Comparison of ENCODE assay signal across 13 cellular contexts in the genomic region with DNA sequence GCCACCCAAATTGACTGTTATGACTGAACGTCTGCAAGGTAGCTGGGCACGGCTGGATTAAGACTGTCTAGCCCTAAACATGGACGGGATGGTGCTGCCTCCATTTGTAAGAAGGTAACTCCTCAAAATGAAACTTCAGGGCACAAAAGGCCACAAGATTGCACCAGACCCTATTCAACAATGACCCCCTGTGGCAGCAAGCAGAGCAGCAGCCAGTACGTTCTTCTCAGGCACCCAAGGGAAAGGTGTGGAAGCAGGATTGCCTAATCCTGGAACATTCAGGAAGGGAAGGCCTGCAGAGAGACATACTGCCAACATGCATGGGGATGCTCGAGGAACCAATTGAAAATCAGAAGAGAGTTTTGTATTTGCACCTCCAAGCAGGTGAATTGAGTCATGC. TPM values are rescaled to one million over a fixed set of nuclear protein-coding genes. Genes with fewer than 3 reads are reported as not detected.
DNase-seq lines count a peak whose midpoint lies in the region; TF ChIP-seq lines count a peak whose summit lies in the region.
"Had no signal": no experiment of that assay in that cellular context is flagged by ENCODE, and none has a peak within 500 bp of the region (broad histone marks: within the 10 kb centered on the region; RNA-seq: fewer than 3 reads in every experiment).

No MANE protein-coding gene starts in this region.

- H3K36me3 Mint-ChIP-seq in activated T-helper 1 cell treated with anti-CD3 and anti-CD28 coated beads, Interleukin-12 subunit alpha, Interleukin-12 subunit beta, Interleukin-2, Interleukin-4 antibody, amounts not matched to agents 30 ng/mL and 10 ng/mL and 1 ng/mL, durations not matched to agents 14 hours and 24 hours and 36 hours (ENCODE audit: low read depth): no peaks in the 10 kb centered on the region

- peaks cover 7% of the 10 kb centered on the region for H3K27me3 Mint-ChIP-seq in activated T-helper 1 cell treated with anti-CD3 and anti-CD28 coated beads, Interleukin-12 subunit alpha, Interleukin-12 subunit beta, Interleukin-2, Interleukin-4 antibody, amounts not matched to agents 30 ng/mL and 10 ng/mL and 1 ng/mL, durations not matched to agents 14 hours and 24 hours and 36 hours (ENCODE audit: insufficient read depth)

- no peak overlapping the region for H3K27ac Mint-ChIP-seq in activated T-helper 1 cell treated with anti-CD3 and anti-CD28 coated beads, Interleukin-12 subunit alpha, Interleukin-12 subunit beta, Interleukin-2, Interleukin-4 antibody, amounts not matched to agents 30 ng/mL and 10 ng/mL and 1 ng/mL, durations not matched to agents 14 hours and 24 hours and 36 hours

- no peak overlapping the region for H3K4me3 ChIP-seq in AG10803 (ENCODE audit: low read length)
- H3K4me3 ChIP-seq in epithelial cell of esophagus (ENCODE audit: low read length): no peak overlapping the region

- peaks cover 12% of the 10 kb centered on the region for H3K4me1 Mint-ChIP-seq in activated T-helper 1 cell treated with anti-CD3 and anti-CD28 coated beads, Interleukin-12 subunit alpha, Interleukin-12 subunit beta, Interleukin-2, Interleukin-4 antibody, amounts not matched to agents 30 ng/mL and 10 ng/mL and 1 ng/mL, durations not matched to agents 14 hours and 24 hours and 36 hours (ENCODE audit: low read depth)

- TF ChIP-seq CTCF in AG10803 (conservative IDR thresholded peaks at IDR 0.05; ENCODE audit: low read length) (peak; percentile 19), GM10266 (IDR thresholded peaks at IDR 0.05; ENCODE audit: control insufficient read depth, insufficient read depth, low read depth, missing control alignments) (peak; percentile 18), epithelial cell of esophagus (IDR thresholded peaks at IDR 0.05; ENCODE audit: insufficient read depth, low read depth, low read length, missing control alignments) (peak; percentile 55)

- no peak for DNase-seq in AG10803 (ENCODE audit: low read depth)
- no peak for DNase-seq in GM10266 (ENCODE audit: extremely low spot score)
- DNase-seq in NCI-H69 (lab: John Stamatoyannopoulos, UW): peak; percentile 47
- peak; percentile 54 for DNase-seq in epithelial cell of esophagus (ENCODE audit: low read depth)
- no peak for DNase-seq in hepatic stellate cell (ENCODE audit: low spot score)
- DNase-seq in glomerular visceral epithelial cell (ENCODE audit: extremely low spot score): no peak
- no peak for DNase-seq in activated T-helper 1 cell treated with anti-CD3 and anti-CD28 coated beads, Interleukin-12 subunit alpha, Interleukin-12 subunit beta, Interleukin-2, Interleukin-4 antibody, amounts not matched to agents 30 ng/mL and 10 ng/mL and 1 ng/mL, durations not matched to agents 14 hours and 24 hours and 36 hours (ENCODE audit: low spot score)
- DNase-seq in activated CD8-positive, alpha-beta memory T cell treated with anti-CD3 and anti-CD28 coated beads for 24 hours: no peak
- DNase-seq: activated naive CD4-positive, alpha-beta T cell treated with Interleukin-2 at 50 U/mL for 16 hours; foreskin melanocyte; GOT3; T-helper 1 cell had no signal

- no peak overlapping the region for H3K4me3 Mint-ChIP-seq in activated T-helper 1 cell treated with anti-CD3 and anti-CD28 coated beads, Interleukin-12 subunit alpha, Interleukin-12 subunit beta, Interleukin-2, Interleukin-4 antibody, amounts not matched to agents 30 ng/mL and 10 ng/mL and 1 ng/mL, durations not matched to agents 14 hours and 24 hours and 36 hours

- no peaks in the 10 kb centered on the region for H3K9me3 Mint-ChIP-seq in activated T-helper 1 cell treated with anti-CD3 and anti-CD28 coated beads, Interleukin-12 subunit alpha, Interleukin-12 subunit beta, Interleukin-2, Interleukin-4 antibody, amounts not matched to agents 30 ng/mL and 10 ng/mL and 1 ng/mL, durations not matched to agents 14 hours and 24 hours and 36 hours

- intact Hi-C loops in activated T-helper 1 cell treated with anti-CD3 and anti-CD28 coated beads, Interleukin-12 subunit alpha, Interleukin-12 subunit beta, Interleukin-2, Interleukin-4 antibody, amounts not matched to agents 30 ng/mL and 10 ng/mL and 1 ng/mL, durations not matched to agents 14 hours and 24 hours and 36 hours (cut with micrococcal nuclease): loop anchor here (1.0 kb wide), 1 partner anchor 72 kb away; no protein-coding TSS in a partner anchor

RNA-seq across cellular contexts. Expression of gene TBX10, which starts 4.5 kb away (rescaled TPM):
- total RNA-seq in activated T-helper 1 cell treated with anti-CD3 and anti-CD28 coated beads, Interleukin-12 subunit alpha, Interleukin-12 subunit beta, Interleukin-2, Interleukin-4 antibody, amounts not matched to agents 30 ng/mL and 10 ng/mL and 1 ng/mL, durations not matched to agents 14 hours and 24 hours and 36 hours: not detected in 2 replicates
- total RNA-seq: myocyte had no signal

RNA-seq across cellular contexts. Expression of gene ACY3, which starts 6.5 kb away (rescaled TPM):
- total RNA-seq in activated T-helper 1 cell treated with anti-CD3 and anti-CD28 coated beads, Interleukin-12 subunit alpha, Interleukin-12 subunit beta, Interleukin-2, Interleukin-4 antibody, amounts not matched to agents 30 ng/mL and 10 ng/mL and 1 ng/mL, durations not matched to agents 14 hours and 24 hours and 36 hours: 0.32 TPM in 1 of 2 replicates, not detected in the other

RNA-seq across cellular contexts. Expression of gene NUDT8, which starts 14.3 kb away (rescaled TPM):
- 18.5 and 19.9 TPM in 2 replicates for total RNA-seq in activated T-helper 1 cell treated with anti-CD3 and anti-CD28 coated beads, Interleukin-12 subunit alpha, Interleukin-12 subunit beta, Interleukin-2, Interleukin-4 antibody, amounts not matched to agents 30 ng/mL and 10 ng/mL and 1 ng/mL, durations not matched to agents 14 hours and 24 hours and 36 hours

RNA-seq across cellular contexts. Expression of gene ALDH3B2, which starts 30.4 kb away (rescaled TPM):
- not detected in 2 replicates for total RNA-seq in activated T-helper 1 cell treated with anti-CD3 and anti-CD28 coated beads, Interleukin-12 subunit alpha, Interleukin-12 subunit beta, Interleukin-2, Interleukin-4 antibody, amounts not matched to agents 30 ng/mL and 10 ng/mL and 1 ng/mL, durations not matched to agents 14 hours and 24 hours and 36 hours
- total RNA-seq: myocyte had no signal

RNA-seq across cellular contexts. Expression of gene NDUFV1, which starts 37.3 kb away (rescaled TPM):
- total RNA-seq in activated T-helper 1 cell treated with anti-CD3 and anti-CD28 coated beads, Interleukin-12 subunit alpha, Interleukin-12 subunit beta, Interleukin-2, Interleukin-4 antibody, amounts not matched to agents 30 ng/mL and 10 ng/mL and 1 ng/mL, durations not matched to agents 14 hours and 24 hours and 36 hours: 289 and 303 TPM in 2 replicates

Comparison
In these comparisons a context has a peak if more than half of its experiments do, and no peak if none do; other contexts are left out.
1. DNase-seq: peak in NCI-H69 (single experiment) and epithelial cell of esophagus (single experiment); none in AG10803 (single experiment), GM10266 (single experiment), hepatic stellate cell (single experiment), glomerular visceral epithelial cell (single experiment), activated T-helper 1 cell treated with anti-CD3 and anti-CD28 coated beads, Interleukin-12 subunit alpha, Interleukin-12 subunit beta, Interleukin-2, Interleukin-4 antibody, amounts not matched to agents 30 ng/mL and 10 ng/mL and 1 ng/mL, durations not matched to agents 14 hours and 24 hours and 36 hours (single experiment) and activated CD8-positive, alpha-beta memory T cell treated with anti-CD3 and anti-CD28 coated beads for 24 hours (single experiment).
2. Peak in every context shown above with its lines, with median percentiles within 50 percentile points of each other: CTCF ChIP-seq.